In genomic region chr17:46192484-46193245, GRCh38 we compare ENCODE assay signal across 8 cellular contexts. TPM values are rescaled to one million over a fixed set of nuclear protein-coding genes. Genes with fewer than 3 reads are reported as not detected.
A peak's percentile ranks its signal among the peaks of the same experiment; 100 is the strongest.
DNase-seq lines count a peak whose midpoint lies in the region; ATAC-seq, FAIRE-seq and TF ChIP-seq lines count a peak whose summit lies in the region.

No MANE protein-coding gene starts in this region.

- peak overlapping the region; percentile 98 for H3K27ac Mint-ChIP-seq in activated naive CD8-positive, alpha-beta T cell treated with anti-CD3 and anti-CD28 coated beads for 36 hours

- TF ChIP-seq CTCF in MM.1S (IDR thresholded peaks at IDR 0.05; ENCODE audit: low read length) (no peak), pancreas (IDR thresholded peaks at IDR 0.05) (no peak), tibial nerve (IDR thresholded peaks at IDR 0.05) (no peak)

- DNase-seq in GF-D8 (lab: John Stamatoyannopoulos, UW): peak; percentile 29
- DNase-seq in HAP-1 (ENCODE audit: low spot score in 2 of 2): peak; percentile 58 to 78
- DNase-seq in MM.1S: peak; percentile 60
- DNase-seq in SK-N-MC (ENCODE audit: low read depth, low spot score): no peak
- peak; percentile 76 for DNase-seq in activated naive CD8-positive, alpha-beta T cell treated with anti-CD3 and anti-CD28 coated beads for 36 hours
- DNase-seq in Right ventricle myocardium superior: peak; percentile 72
- peak; percentile 75 to 88 (median 79) for DNase-seq in pancreas
- peak; percentile 26 to 44 for DNase-seq in tibial nerve (ENCODE audit: low spot score in 2 of 2)

- ATAC-seq in Right ventricle myocardium superior (ENCODE audit: poor library complexity): peak; percentile 63
- peak; percentile 43 to 52 (median 47) for ATAC-seq in pancreas

- H3K79me2 ChIP-seq in MM.1S (ENCODE audit: low read length): peaks cover 71% of the 10 kb centered on the region

- peak overlapping the region; percentile 14 for H2AFZ ChIP-seq in MM.1S (ENCODE audit: low read length)

- peak in 1 of 2 donors; percentile 26 for TF ChIP-seq POLR2A in tibial nerve (IDR thresholded peaks at IDR 0.05)

- no peaks in the 10 kb centered on the region for H3K27me3 Mint-ChIP-seq in activated naive CD8-positive, alpha-beta T cell treated with anti-CD3 and anti-CD28 coated beads for 36 hours

- peaks cover 38% of the 10 kb centered on the region for H3K36me3 Mint-ChIP-seq in activated naive CD8-positive, alpha-beta T cell treated with anti-CD3 and anti-CD28 coated beads for 36 hours

- H3K4me3 ChIP-seq in HAP-1: peak overlapping the region; percentile 78
- peak overlapping the region; percentile 75 for H3K4me3 ChIP-seq in MM.1S (ENCODE audit: low read length)
- peak overlapping the region; percentile 87 for H3K4me3 ChIP-seq in SK-N-MC
- peak overlapping the region; percentile 70 to 94 (median 88) for H3K4me3 ChIP-seq in pancreas
- H3K4me3 ChIP-seq in tibial nerve: peak overlapping the region; percentile 63 to 100 (median 98)

- intact Hi-C loops in Right ventricle myocardium superior (cut with DNase I) (no loop called here), pancreas (cut with DNase I) (no loop called here)

- peak overlapping the region; percentile 73 for H3K9ac ChIP-seq in MM.1S (ENCODE audit: low read length)
- peak overlapping the region; percentile 97 for H3K9ac ChIP-seq in SK-N-MC (ENCODE audit: insufficient read length)

- no peak for FAIRE-seq in pancreas (lab: Jason Lieb, UNC)

- H3K36me3 ChIP-seq in HAP-1 (replicated peaks): peaks cover 6% of the 10 kb centered on the region; the same call in 1 of the 2 replicates
- H3K36me3 ChIP-seq in MM.1S (replicated peaks; ENCODE audit: insufficient read depth, low read length): no peaks in the 10 kb centered on the region
- peaks cover 8% of the 10 kb centered on the region for H3K36me3 ChIP-seq in SK-N-MC (ENCODE audit: insufficient read depth, low read length)
- no peaks in the 10 kb centered on the region for H3K36me3 ChIP-seq in pancreas
- no peaks in the 10 kb centered on the region for H3K36me3 ChIP-seq in tibial nerve

- peaks cover 25% of the 10 kb centered on the region for H3F3A ChIP-seq in MM.1S (ENCODE audit: insufficient read depth, low read length)

- H4K20me1 ChIP-seq in MM.1S (ENCODE audit: insufficient read depth, low read length): peaks cover 25% of the 10 kb centered on the region

- H3K9me3 ChIP-seq in HAP-1 (no peaks in the 10 kb centered on the region), MM.1S (replicated peaks; ENCODE audit: insufficient read depth, low read length) (no peaks in the 10 kb centered on the region), SK-N-MC (ENCODE audit: low read depth, low read length) (no peaks in the 10 kb centered on the region; the same call in 1 of the 2 replicates), pancreas (no peaks in the 10 kb centered on the region), tibial nerve (no peaks in the 10 kb centered on the region)

- H3K4me2 ChIP-seq in MM.1S (ENCODE audit: low read depth, low read length): peak overlapping the region; percentile 66

- H3K4me1 ChIP-seq in HAP-1 (peaks cover 24% of the 10 kb centered on the region), MM.1S (ENCODE audit: low read length) (peaks cover 36% of the 10 kb centered on the region), pancreas (peaks cover 11 to 47% (median 40%) of the 10 kb centered on the region in 3 donors), tibial nerve (peaks cover 0 to 54% (median 36%) of the 10 kb centered on the region in 4 donors)

- H3K4me3 Mint-ChIP-seq in activated naive CD8-positive, alpha-beta T cell treated with anti-CD3 and anti-CD28 coated beads for 36 hours: peak overlapping the region; percentile 93

- H3K27me3 ChIP-seq in HAP-1 (ENCODE audit: low read depth): no peaks in the 10 kb centered on the region
- H3K27me3 ChIP-seq in MM.1S (replicated peaks; ENCODE audit: insufficient read depth, low read length): no peaks in the 10 kb centered on the region
- H3K27me3 ChIP-seq in pancreas: no peaks in the 10 kb centered on the region
- no peaks in the 10 kb centered on the region for H3K27me3 ChIP-seq in tibial nerve

- H3K27ac ChIP-seq in MM.1S (ENCODE audit: low read length) (peak overlapping the region; percentile 85), SK-N-MC (peak overlapping the region; percentile 96), pancreas (peak overlapping the region; percentile 96 to 100 (median 99)), tibial nerve (peak overlapping the region; percentile 100)

- peaks cover 63% of the 10 kb centered on the region for H3K4me1 Mint-ChIP-seq in activated naive CD8-positive, alpha-beta T cell treated with anti-CD3 and anti-CD28 coated beads for 36 hours

- in situ Hi-C loops in HAP-1 (cut with MboI; ENCODE audit: low sequenced_read_pairs): no loop called here

- H3K9me2 ChIP-seq in MM.1S (replicated peaks; ENCODE audit: insufficient read depth, low read length): no peaks in the 10 kb centered on the region

- peak in 1 of 2 donors; percentile 75 for TF ChIP-seq EP300 in tibial nerve (IDR thresholded peaks at IDR 0.05)

- WGBS in pancreas, 2 donors: 0 to 1% methylated on average over 28 to 68 of the region's 69 CpGs
- 0 to 1% methylated on average over 22 to 39 of the region's 69 CpGs for WGBS in tibial nerve, 2 donors

- no peaks in the 10 kb centered on the region for H3K9me3 Mint-ChIP-seq in activated naive CD8-positive, alpha-beta T cell treated with anti-CD3 and anti-CD28 coated beads for 36 hours

RNA-seq across cellular contexts. Expression of gene KANSL1, which starts 0.6 kb away (rescaled TPM):
- 10 to 100 TPM; 60.9 to 65.5 TPM for total RNA-seq in activated naive CD8-positive, alpha-beta T cell treated with anti-CD3 and anti-CD28 coated beads for 36 hours
- total RNA-seq in Right ventricle myocardium superior: 25.1 TPM
- total RNA-seq in pancreas: 10 to 100 TPM; 35.3 to 86.6 (median 48.9) TPM
- 10 to 100 TPM; 24.6 to 30.3 TPM for polyA plus RNA-seq in pancreas
- total RNA-seq in tibial nerve: 100 to 1,000 TPM in 2 of 4 donors, 10 to 100 TPM in 2; 91.3 to 120 (median 105) TPM
